ENCODE assay signal across 25 cellular contexts in the genomic region with DNA sequence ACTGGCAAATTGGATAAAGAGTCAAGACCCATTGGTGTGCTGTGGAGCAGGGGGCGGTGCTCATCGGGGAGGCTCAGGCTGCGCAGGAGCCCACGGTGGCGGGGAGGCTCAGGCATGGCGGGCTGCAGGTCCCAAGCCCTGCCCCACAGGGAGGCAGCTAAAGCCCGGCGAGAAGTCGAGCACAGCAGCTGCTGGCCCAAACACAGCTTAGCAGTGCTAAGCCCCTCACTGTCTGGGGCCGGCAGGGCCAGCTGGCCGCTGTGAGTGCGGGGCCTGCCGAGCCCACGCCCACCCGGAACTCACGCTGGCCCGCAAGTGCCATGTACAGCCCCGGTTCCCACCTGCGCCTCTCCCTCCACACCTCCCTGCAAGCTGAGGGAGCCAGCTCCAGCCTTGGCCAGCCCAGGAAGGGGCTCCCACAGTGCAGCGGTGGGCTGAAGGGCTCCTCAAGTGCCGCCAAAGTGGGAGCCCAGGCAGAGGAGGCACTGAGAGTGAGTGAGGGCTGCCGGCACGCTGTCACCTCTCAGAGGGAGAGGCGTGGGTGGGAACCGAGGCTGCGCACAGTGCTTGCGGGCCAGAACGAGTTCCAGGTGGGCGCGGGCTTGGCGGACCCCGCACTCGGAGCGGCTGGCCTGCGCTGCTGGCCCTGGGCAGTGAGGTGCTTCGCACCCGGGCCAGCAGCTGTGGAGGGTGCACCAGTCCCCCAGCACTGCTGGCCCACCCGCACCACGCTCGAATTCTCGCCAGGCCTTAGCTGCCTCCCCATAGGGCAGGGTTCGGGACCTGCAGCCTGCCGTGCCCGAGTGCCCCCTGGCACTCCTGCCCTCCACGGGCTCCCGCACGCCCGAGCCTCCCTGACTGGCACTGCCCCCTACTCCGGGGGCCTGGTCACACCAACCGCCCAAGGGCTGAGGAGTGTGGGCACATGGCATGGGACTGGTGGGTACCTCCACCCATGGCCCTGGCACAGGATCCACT.
A peak's percentile ranks its signal among the peaks of the same experiment; 100 is the strongest.
DNase-seq lines count a peak whose midpoint lies in the region; ATAC-seq, FAIRE-seq and TF ChIP-seq lines count a peak whose summit lies in the region.
"Had no signal": no experiment of that assay in that cellular context is flagged by ENCODE, and none has a peak within 500 bp of the region (broad histone marks: within the 10 kb centered on the region; RNA-seq: fewer than 3 reads in every experiment).

No MANE protein-coding gene starts in this region.

- H2BK12ac ChIP-seq in mesenchymal stem cell (ENCODE audit: low read length in 2 of 2): no peak overlapping the region

- H3K27ac ChIP-seq in right cardiac atrium (ENCODE audit: low read length) (no peak overlapping the region), left ventricle myocardium inferior (replicated peaks) (no peak overlapping the region), GM12878 (ENCODE audit: control insufficient read depth, insufficient read depth) (no peak overlapping the region), kidney (ENCODE audit: low read depth in 2 of 2, low read length in 2 of 2) (no peak overlapping the region), mesenchymal stem cell (ENCODE audit: low read length, poor library complexity, severe bottlenecking) (no peak overlapping the region)
- H3K27ac ChIP-seq: A549; BLaER1 treated with 17β-estradiol and CSF1 and Interleukin-3, amounts not matched to agents 10 nM and 100 nM had no signal

- TF ChIP-seq RAD21 in GM12878 (IDR thresholded peaks at IDR 0.05; ENCODE audit: insufficient read depth, low read depth, low read length): no peak

- intact Hi-C loops in right cardiac atrium (cut with DNase I) (no loop called here), left ventricle myocardium inferior (cut with micrococcal nuclease) (no loop called here), GM12878 (cut with micrococcal nuclease; ENCODE audit: unreplicated experiment) (no loop called here), kidney (cut with DNase I) (no loop called here)

- no TSS peak for BruUV-seq in GM12878 (replicated peaks; lab: Mats Ljungman, UMichigan)

- H3K4me3 ChIP-seq in right cardiac atrium (ENCODE audit: low read length): no peak overlapping the region
- no peak overlapping the region for H3K4me3 ChIP-seq in left ventricle myocardium inferior
- H3K4me3 ChIP-seq in GM12878: no peak overlapping the region
- H3K4me3 ChIP-seq in kidney (ENCODE audit: low read length in 2 of 2): no peak overlapping the region
- H3K4me3 ChIP-seq in mesenchymal stem cell (ENCODE audit: insufficient read depth in 1 of 2, low read depth in 1 of 2, low read length in 2 of 2): peak overlapping the region in 1 of 2 experiments; percentile 27
- H3K4me3 ChIP-seq: A549; BLaER1 treated with 17β-estradiol and CSF1 and Interleukin-3, amounts not matched to agents 10 nM and 100 nM; HAP-1 had no signal

- no peaks in the 10 kb centered on the region for H3K79me1 ChIP-seq in mesenchymal stem cell (replicated peaks; ENCODE audit: low read length, poor library complexity, severe bottlenecking)

- peak; percentile 45 to 51 for ATAC-seq in right cardiac atrium
- ATAC-seq in GM12878: no peak
- ATAC-seq: A549 had no signal

- H3K36me3 ChIP-seq in left ventricle myocardium inferior (peaks cover 13% of the 10 kb centered on the region), GM12878 (ENCODE audit: control insufficient read depth in 2 of 2, insufficient read depth in 2 of 2, low read length in 1 of 2) (no peaks in the 10 kb centered on the region; a peak in 1 of 4 replicates), kidney (ENCODE audit: control insufficient read depth in 1 of 2, insufficient read depth in 2 of 2, low read length in 2 of 2) (no peaks in the 10 kb centered on the region), mesenchymal stem cell (ENCODE audit: control insufficient read depth in 1 of 2, insufficient read depth in 2 of 2, low read depth in 1 of 2, low read length in 2 of 2) (peaks cover 0 to 14% of the 10 kb centered on the region in 2 experiments)
- H3K36me3 ChIP-seq: BE2C, HAP-1 had no signal

- H3K9ac ChIP-seq in GM12878 (ENCODE audit: control insufficient read depth, insufficient read depth, low read length) (no peak overlapping the region), kidney (ENCODE audit: low read length in 2 of 2) (no peak overlapping the region), mesenchymal stem cell (ENCODE audit: low read length) (no peak overlapping the region)
- H3K9ac ChIP-seq: BLaER1 treated with 17β-estradiol and CSF1 and Interleukin-3, amounts not matched to agents 10 nM and 100 nM had no signal

- H4K8ac ChIP-seq in mesenchymal stem cell (ENCODE audit: low read length): no peak overlapping the region

- no peak overlapping the region for H3K14ac ChIP-seq in mesenchymal stem cell (ENCODE audit: low read length in 2 of 2)

- no peak overlapping the region for H3K4ac ChIP-seq in mesenchymal stem cell (ENCODE audit: low read depth in 1 of 2, low read length in 2 of 2)

- CTCF ChIA-PET in GM12878 (lab: Yijun Ruan, JAX): interaction anchor here (0.8 to 2.9 kb wide), 2 partner anchors 13 to 448 kb away, joined by 3 to 6 read pairs; no protein-coding TSS in a partner anchor

- H3K27me3 ChIP-seq in right cardiac atrium (ENCODE audit: control insufficient read depth, insufficient read depth) (no peaks in the 10 kb centered on the region), left ventricle myocardium inferior (ENCODE audit: low read depth) (no peaks in the 10 kb centered on the region), GM12878 (replicated peaks in 1 of 2; ENCODE audit: control insufficient read depth in 2 of 2, insufficient read depth in 2 of 2, low read length in 1 of 2) (no peaks in the 10 kb centered on the region), mesenchymal stem cell (ENCODE audit: control insufficient read depth in 1 of 2, insufficient read depth in 1 of 2, low read length in 2 of 2) (no peaks in the 10 kb centered on the region)
- H3K27me3 ChIP-seq: BE2C; BLaER1 treated with 17β-estradiol and CSF1 and Interleukin-3, amounts not matched to agents 10 nM and 100 nM had no signal

- no peak overlapping the region for H3K23ac ChIP-seq in mesenchymal stem cell (ENCODE audit: low read length in 2 of 2)

- no peaks in the 10 kb centered on the region for H3K79me2 ChIP-seq in GM12878 (ENCODE audit: control insufficient read depth, insufficient read depth, low read length)

- POLR2A ChIA-PET in GM12878 (lab: Charles Lee): no interaction called here

- RAD21 ChIA-PET in GM12878 (lab: Charles Lee; ENCODE audit: unreplicated experiment): no interaction called here

- H2AFZ ChIP-seq in GM12878 (ENCODE audit: control insufficient read depth, low read depth, low read length): no peak overlapping the region
- no peak overlapping the region for H2AFZ ChIP-seq in mesenchymal stem cell (ENCODE audit: low read depth, low read length)

- no peak for TF ChIP-seq EP300 in GM12878 (IDR thresholded peaks at IDR 0.05; ENCODE audit: borderline replicate concordance in 1 of 2, control insufficient read depth in 1 of 2, low read depth in 2 of 2, low read length in 2 of 2)

- no peak for FAIRE-seq in GM12878 (lab: Jason Lieb, UNC)
- FAIRE-seq in kidney (lab: Jason Lieb, UNC): no peak
- FAIRE-seq: A549, GM12892, H54 had no signal

- no peak for TF ChIP-seq CTCF in left ventricle myocardium inferior (IDR thresholded peaks at IDR 0.05; ENCODE audit: borderline replicate concordance)
- no peak for TF ChIP-seq CTCF in GM12878 (IDR thresholded peaks at IDR 0.05 in 2 of 3, conservative IDR thresholded peaks at IDR 0.05 in 1 of 3; ENCODE audit: control insufficient read depth in 2 of 3, extremely low read depth in 1 of 3, insufficient read depth in 1 of 3, low read depth in 3 of 3, low read length in 3 of 3)
- no peak for TF ChIP-seq CTCF in kidney (IDR thresholded peaks at IDR 0.05; ENCODE audit: borderline replicate concordance, extremely low read depth, insufficient read depth)

- no peak overlapping the region for H2BK5ac ChIP-seq in mesenchymal stem cell (ENCODE audit: low read depth, low read length, poor library complexity, severe bottlenecking)

- H2BK15ac ChIP-seq in mesenchymal stem cell (ENCODE audit: low read depth, poor library complexity, severe bottlenecking): no peak overlapping the region

- WGBS in right cardiac atrium: 98% methylated on average over 50 of the region's 50 CpGs
- 97% methylated on average over 46 of the region's 50 CpGs for WGBS in GM12878 (ENCODE audit: insufficient coverage, insufficient replicate concordance, low lambda C conversion rate, missing lambda C conversion rate)
- WGBS in mesenchymal stem cell: 96% methylated on average over 49 of the region's 50 CpGs

- H3K4me1 ChIP-seq in right cardiac atrium (ENCODE audit: control insufficient read depth, insufficient read depth, low read length): no peaks in the 10 kb centered on the region
- peaks cover 27% of the 10 kb centered on the region for H3K4me1 ChIP-seq in left ventricle myocardium inferior
- H3K4me1 ChIP-seq in GM12878 (ENCODE audit: control insufficient read depth, insufficient read depth, low read length): no peaks in the 10 kb centered on the region
- H3K4me1 ChIP-seq in kidney (ENCODE audit: control insufficient read depth in 1 of 2, insufficient read depth in 1 of 2, low read depth in 1 of 2, low read length in 2 of 2): no peaks in the 10 kb centered on the region
- H3K4me1 ChIP-seq in mesenchymal stem cell (ENCODE audit: control insufficient read depth, insufficient read depth, low read depth, low read length): no peaks in the 10 kb centered on the region
- H3K4me1 ChIP-seq: A549; BE2C; BLaER1 treated with 17β-estradiol and CSF1 and Interleukin-3, amounts not matched to agents 10 nM and 100 nM; HAP-1 had no signal

- DNase-seq in right cardiac atrium (peak in 1 of 3 donors; percentile 48), left ventricle myocardium inferior (no peak), GM12878 (ENCODE audit: low read depth, low spot score) (no peak), kidney (peak; percentile 59), mesenchymal stem cell (no peak), anterior cingulate cortex (lab: John Stamatoyannopoulos, UW) (no peak), NCI-H2081 treated with DMSO at 0.1 percent for 48 hours (lab: John Stamatoyannopoulos, UW) (no peak), COR-L47 (lab: John Stamatoyannopoulos, UW) (no peak)
- DNase-seq: 8988T; ACHN; AML-193; BE2C; Calu3; CD4-positive, alpha-beta T cell; CD8-positive, alpha-beta memory T cell; DMS53; DMS79 treated with DMSO at 0.1 percent for 48 hours; GF-D8; GOT3; HFFc6 had no signal

- no peak overlapping the region for H3K4me2 ChIP-seq in GM12878 (ENCODE audit: control insufficient read depth, insufficient read depth)
- H3K4me2 ChIP-seq in mesenchymal stem cell (ENCODE audit: low read length, poor library complexity, severe bottlenecking): no peak overlapping the region
- H3K4me2 ChIP-seq: A549; BLaER1 treated with 17β-estradiol and CSF1 and Interleukin-3, amounts not matched to agents 10 nM and 100 nM had no signal

- peak; percentile 29 for TF ChIP-seq POLR2A in GM12878 (IDR thresholded peaks at IDR 0.05; ENCODE audit: low read depth, low read length)

- H3K9me3 ChIP-seq in right cardiac atrium (ENCODE audit: control insufficient read depth, low read length) (no peaks in the 10 kb centered on the region), left ventricle myocardium inferior (replicated peaks) (peaks cover 9% of the 10 kb centered on the region), GM12878 (replicated peaks; ENCODE audit: control insufficient read depth, insufficient read depth, low read length) (no peaks in the 10 kb centered on the region; the same call in 2 of the 3 replicates), kidney (ENCODE audit: control insufficient read depth in 1 of 2, low read length in 2 of 2) (no peaks in the 10 kb centered on the region), mesenchymal stem cell (ENCODE audit: control insufficient read depth, low read length) (no peaks in the 10 kb centered on the region)
- H3K9me3 ChIP-seq: A549, BE2C, HAP-1 had no signal

- no peaks in the 10 kb centered on the region for H4K20me1 ChIP-seq in GM12878 (ENCODE audit: control insufficient read depth, insufficient read depth)
- H4K20me1 ChIP-seq: BLaER1 treated with 17β-estradiol and CSF1 and Interleukin-3, amounts not matched to agents 10 nM and 100 nM had no signal

- H3K18ac ChIP-seq in mesenchymal stem cell (ENCODE audit: low read depth in 1 of 2, low read length in 2 of 2): no peak overlapping the region

- in situ Hi-C loops in GM12878 (cut with MboI): no loop called here

- H2AK5ac ChIP-seq in mesenchymal stem cell (ENCODE audit: low read length, severe bottlenecking): no peak overlapping the region

- SMC1A ChIA-PET in GM12878 (lab: Charles Lee; ENCODE audit: uncharacterized antibody, unreplicated experiment): interaction anchor here (1.9 kb wide), 1 partner anchor 9 kb away, joined by 4 read pairs; no protein-coding TSS in a partner anchor

- H2BK120ac ChIP-seq in mesenchymal stem cell (ENCODE audit: low read depth, low read length): no peak overlapping the region

- H4K91ac ChIP-seq in mesenchymal stem cell (ENCODE audit: low read length): peak overlapping the region; percentile 27
